ENCODE assay signal across 1 cellular context in the genomic region with DNA sequence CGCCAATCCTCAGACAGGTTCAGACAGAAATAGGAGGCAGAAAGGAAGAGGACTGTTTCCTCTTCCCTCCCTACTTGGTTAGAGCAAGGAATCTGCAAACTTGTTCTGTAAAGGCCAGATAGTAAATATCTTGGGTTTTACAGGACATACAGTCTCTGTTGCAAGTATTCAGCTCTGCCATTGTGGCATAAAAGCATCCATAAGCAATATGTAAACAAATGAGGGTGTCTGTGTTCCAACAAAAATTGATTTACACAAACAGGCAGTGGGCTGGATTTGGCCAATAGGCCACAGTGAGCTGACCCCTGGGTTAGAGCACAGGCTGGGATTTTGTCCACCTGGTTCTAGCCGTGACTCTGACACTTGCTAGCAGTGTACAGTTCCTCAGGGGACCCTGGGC.
TF ChIP-seq lines count a peak whose summit lies in the region.

No MANE protein-coding gene starts in this region.

TF ChIP-seq in A549, 52 proteins besides CTCF, POLR2A, EP300 and RAD21 (continued from another document):
- TF ChIP-seq GATA3 (IDR thresholded peaks at IDR 0.05; ENCODE audit: borderline replicate concordance), result no peak
- TF ChIP-seq EHMT2 (IDR thresholded peaks at IDR 0.05; ENCODE audit: low read depth), result no peak
- TF ChIP-seq HOXB5 (CRISPR knock-in tag; IDR thresholded peaks at IDR 0.05), result no peak
- TF ChIP-seq RNF2 (IDR thresholded peaks at IDR 0.05; ENCODE audit: borderline replicate concordance, low read depth), result no peak
- TF ChIP-seq CBX2 (IDR thresholded peaks at IDR 0.05; ENCODE audit: borderline replicate concordance, low read depth), result no peak
